Comparison of ENCODE assay signal across 17 cellular contexts in the genomic region with DNA sequence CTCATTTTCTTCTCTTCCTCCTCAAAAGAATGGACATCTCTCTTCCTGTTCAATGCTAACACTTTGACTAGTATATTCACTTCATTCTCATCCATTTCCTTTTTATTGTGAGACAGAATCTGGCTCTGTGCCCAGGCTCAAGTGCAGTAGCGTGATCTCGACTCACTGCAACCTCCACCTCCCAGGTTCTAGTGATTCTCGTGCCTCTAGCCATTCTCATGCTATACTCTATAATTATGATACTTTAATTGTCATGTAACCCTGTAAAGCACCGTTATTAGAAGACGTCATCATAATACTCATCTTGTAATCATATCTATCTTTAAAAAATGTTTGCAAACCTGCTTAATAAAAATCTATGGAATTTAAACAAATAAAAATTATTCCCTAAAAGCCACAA.
A peak's percentile ranks its signal among the peaks of the same experiment; 100 is the strongest.
DNase-seq lines count a peak whose midpoint lies in the region; ATAC-seq lines count a peak whose summit lies in the region.
"Had no signal": no experiment of that assay in that cellular context is flagged by ENCODE, and none has a peak within 500 bp of the region (broad histone marks: within the 10 kb centered on the region; RNA-seq: fewer than 3 reads in every experiment).

No MANE protein-coding gene starts in this region.

- peak; percentile 15 for DNase-seq in DMS79 treated with DMSO at 0.1 percent for 48 hours (lab: John Stamatoyannopoulos, UW)
- no peak for DNase-seq in DMS79 (lab: John Stamatoyannopoulos, UW)
- DNase-seq in NCI-H1436 treated with DMSO at 0.1 percent for 48 hours (lab: John Stamatoyannopoulos, UW): peak; percentile 54
- DNase-seq in NCI-H748 (lab: John Stamatoyannopoulos, UW; ENCODE audit: unreplicated experiment): peak; percentile 73
- peak; percentile 1 for DNase-seq in glomerular visceral epithelial cell (ENCODE audit: extremely low spot score)
- DNase-seq in superior temporal gyrus (ENCODE audit: extremely low spot score): no peak
- DNase-seq in C1 segment of cervical spinal cord (lab: John Stamatoyannopoulos, UW): no peak
- DNase-seq: activated CD4-positive, alpha-beta T cell treated with anti-CD3 and anti-CD28 coated beads, Interleukin-2, amount 50 U/mL, for 4 hours; activated T-cell treated with anti-CD3 and anti-CD28 coated beads for 4 hours; colonic mucosa; foreskin melanocyte; H9; left cardiac atrium; NCI-H524; stimulated activated CD4-positive, alpha-beta T cell treated with anti-CD3 and anti-CD28 coated beads, Interleukin-12 subunit alpha, Interleukin-12 subunit beta, amount 100 ng/mL, for 4 hours had no signal

- ATAC-seq in HG03469 (IDR thresholded peaks at IDR 0.05; ENCODE audit: unreplicated experiment): no peak
- ATAC-seq: left cardiac atrium; stimulated activated memory B cell treated with anti-CD40 and anti-IgM and Interleukin-4, amounts not matched to agents 10 μg/mL and 1 μg/mL and 100 μg/mL, for 72 hours had no signal

Comparison
In these comparisons a context has a peak if more than half of its experiments do, and no peak if none do; other contexts are left out.
1. DNase-seq: peak in DMS79 treated with DMSO at 0.1 percent for 48 hours (single experiment), NCI-H1436 treated with DMSO at 0.1 percent for 48 hours (single experiment), NCI-H748 (single experiment) and glomerular visceral epithelial cell (single experiment); none in DMS79 (single experiment), superior temporal gyrus (single experiment) and C1 segment of cervical spinal cord (0 of 14).